27 cellular contexts compared by ENCODE assay signal in genomic region chr2:11616851-11617415, GRCh38. TPM values are rescaled to one million over a fixed set of nuclear protein-coding genes. Genes with fewer than 3 reads are reported as not detected.
"Had no signal": no experiment of that assay in that cellular context is flagged by ENCODE, and none has a peak within 500 bp of the region (broad histone marks: within the 10 kb centered on the region; RNA-seq: fewer than 3 reads in every experiment).

No MANE protein-coding gene starts in this region.

- FAIRE-seq: astrocyte, K562 had no signal

- DNase-seq: activated CD4-positive, alpha-beta T cell treated with anti-CD3 and anti-CD28 coated beads, Interleukin-2, amount 10 ng/mL, durations not matched to agents 24 days and 14 days; activated CD4-positive, alpha-beta T cell treated with anti-CD3 and anti-CD28 coated beads, Interleukin-2, amount 50 U/mL, for 48 hours; activated CD4-positive, CD25-positive, alpha-beta regulatory T cell treated with anti-CD3 and anti-CD28 coated beads, Interleukin-2, amount 50 U/mL, for 72 hours; activated CD8-positive, alpha-beta memory T cell treated with anti-CD3 and anti-CD28 coated beads, Interleukin-2, amount 10 ng/mL, durations not matched to agents 7 days and 5 days; activated naive CD4-positive, alpha-beta T cell treated with Interleukin-2 at 50 U/mL for 16 hours; activated naive CD8-positive, alpha-beta T cell treated with anti-CD3 and anti-CD28 coated beads, Interleukin-2, amount 50 U/mL, for 24 hours; activated T-cell treated with anti-CD3 and anti-CD28 coated beads, Interleukin-2, amount 50 U/mL, for 4 hours; amniotic stem cell; Karpas-422; NCI-H1092; NCI-H1930; NCI-H2171 treated with DMSO at 0.1 percent for 48 hours; NCI-H226; NCI-H526 treated with DMSO at 0.1 percent for 48 hours; NCI-H82; RPMI8226; SW 1271; T-helper 9 cell had no signal

- ATAC-seq: activated CD8-positive, alpha-beta memory T cell treated with anti-CD3 and anti-CD28 coated beads, Interleukin-2, amount 10 ng/mL, durations not matched to agents 7 days and 5 days; activated naive CD4-positive, alpha-beta T cell treated with anti-CD3 and anti-CD28 coated beads, Interleukin-2, amount 50 U/mL, for 72 hours; K562; Panc1; Right ventricle myocardium inferior; SK-N-SH treated with all-trans-retinoic acid at 6 μM for 48 hours; WTC11 had no signal

- H3K4me3 ChIP-seq: K562 had no signal

RNA-seq across cellular contexts. Expression of gene NTSR2, which starts 53.1 kb away (rescaled TPM):
- total RNA-seq: activated CD4-positive, alpha-beta T cell treated with anti-CD3 and anti-CD28 coated beads, Interleukin-2, amount 10 ng/mL, durations not matched to agents 24 days and 14 days; activated CD8-positive, alpha-beta memory T cell treated with anti-CD3 and anti-CD28 coated beads, Interleukin-2, amount 10 ng/mL, durations not matched to agents 7 days and 5 days; activated naive CD4-positive, alpha-beta T cell treated with anti-CD3 and anti-CD28 coated beads, Interleukin-2, amount 50 U/mL, for 72 hours; activated T-cell treated with anti-CD3 and anti-CD28 coated beads, Interleukin-2, amount 50 U/mL, for 4 hours; astrocyte; K562; NCI-H460; OCI-LY7; Right ventricle myocardium inferior; WTC11 had no signal
- polyA plus RNA-seq: K562 had no signal
